In the genomic region with DNA sequence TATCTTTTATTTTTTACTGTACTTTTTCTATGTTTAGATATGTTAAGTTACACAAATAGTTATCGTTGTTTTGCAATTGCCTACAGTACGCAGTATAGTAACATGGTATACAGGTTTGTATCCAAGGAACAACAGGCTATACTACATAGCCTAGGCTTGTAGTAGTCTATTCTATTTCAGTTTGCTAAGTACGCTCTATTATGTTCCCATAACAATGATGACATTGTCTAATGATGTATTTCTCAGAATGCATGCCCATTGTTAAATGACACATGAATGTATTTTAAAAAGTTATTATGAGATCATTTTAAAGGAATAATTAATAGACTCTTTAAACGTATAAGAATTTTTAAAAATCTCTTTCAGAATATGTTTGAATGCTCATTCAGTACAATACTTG, we compare ENCODE assay signal across 16 cellular contexts.
"Had no signal": no experiment of that assay in that cellular context is flagged by ENCODE, and none has a peak within 500 bp of the region (broad histone marks: within the 10 kb centered on the region; RNA-seq: fewer than 3 reads in every experiment).

No MANE protein-coding gene starts in this region.

- H3K27me3 Mint-ChIP-seq: naive thymus-derived CD4-positive, alpha-beta T cell; stimulated activated naive B cell treated with anti-CD40 and anti-IgM and Interleukin-4, amounts not matched to agents 10 μg/mL and 1 μg/mL and 100 μg/mL, for 72 hours; stimulated activated naive CD8-positive, alpha-beta T cell treated with anti-CD3 and anti-CD28 coated beads, Interleukin-15, amount 100 ng/mL, for 72 hours had no signal

- H3K36me3 Mint-ChIP-seq: naive thymus-derived CD4-positive, alpha-beta T cell; stimulated activated naive B cell treated with anti-CD40 and anti-IgM and Interleukin-4, amounts not matched to agents 10 μg/mL and 1 μg/mL and 100 μg/mL, for 72 hours had no signal

- H3K9me3 Mint-ChIP-seq: nephron progenitor cell had no signal

- FAIRE-seq: keratinocyte had no signal

- DNase-seq: effector CD8-positive, alpha-beta T cell; gastrocnemius medialis; glutamatergic neuron; left cardiac atrium; left ventricle myocardium superior; mesendoderm; naive thymus-derived CD4-positive, alpha-beta T cell; nephron progenitor cell; psoas muscle; spleen; stimulated activated CD4-positive, alpha-beta T cell treated with anti-CD3 and anti-CD28 coated beads, Interleukin-2, amount 100 ng/mL, for 24 hours; stimulated activated CD4-positive, alpha-beta T cell treated with anti-CD3 and anti-CD28 coated beads, Interleukin-4, amount 100 ng/mL, for 4 hours; stimulated activated naive B cell treated with anti-CD40 and anti-IgM and Interleukin-4, amounts not matched to agents 10 μg/mL and 1 μg/mL and 100 μg/mL, for 72 hours; stimulated activated naive CD8-positive, alpha-beta T cell treated with anti-CD3 and anti-CD28 coated beads, Interleukin-15, amount 100 ng/mL, for 72 hours; trophoblast cell had no signal

- H3K27ac Mint-ChIP-seq: naive thymus-derived CD4-positive, alpha-beta T cell; nephron progenitor cell; stimulated activated naive B cell treated with anti-CD40 and anti-IgM and Interleukin-4, amounts not matched to agents 10 μg/mL and 1 μg/mL and 100 μg/mL, for 72 hours; stimulated activated naive CD8-positive, alpha-beta T cell treated with anti-CD3 and anti-CD28 coated beads, Interleukin-15, amount 100 ng/mL, for 72 hours had no signal

- H3K4me3 Mint-ChIP-seq: naive thymus-derived CD4-positive, alpha-beta T cell; nephron progenitor cell; stimulated activated naive B cell treated with anti-CD40 and anti-IgM and Interleukin-4, amounts not matched to agents 10 μg/mL and 1 μg/mL and 100 μg/mL, for 72 hours; stimulated activated naive CD8-positive, alpha-beta T cell treated with anti-CD3 and anti-CD28 coated beads, Interleukin-15, amount 100 ng/mL, for 72 hours had no signal

- H3K4me1 Mint-ChIP-seq: naive thymus-derived CD4-positive, alpha-beta T cell; stimulated activated naive B cell treated with anti-CD40 and anti-IgM and Interleukin-4, amounts not matched to agents 10 μg/mL and 1 μg/mL and 100 μg/mL, for 72 hours; stimulated activated naive CD8-positive, alpha-beta T cell treated with anti-CD3 and anti-CD28 coated beads, Interleukin-15, amount 100 ng/mL, for 72 hours had no signal
